In genomic region chr22:50528682-50529415, GRCh38 we compare ENCODE assay signal across 8 cellular contexts. TPM values are rescaled to one million over a fixed set of nuclear protein-coding genes. Genes with fewer than 3 reads are reported as not detected.
DNase-seq lines count a peak whose midpoint lies in the region; ATAC-seq and TF ChIP-seq lines count a peak whose summit lies in the region.

No MANE protein-coding gene starts in this region.

- no peak for TF ChIP-seq CTCF in CD4-positive, alpha-beta T cell (IDR thresholded peaks at IDR 0.05)
- TF ChIP-seq CTCF in dorsolateral prefrontal cortex (IDR thresholded peaks at IDR 0.05 in 54 of 56, conservative IDR thresholded peaks at IDR 0.05 in 2 of 56; ENCODE audit: low read depth in 1 of 56, partially characterized antibody in 56 of 56) (no peak), neutrophil (IDR thresholded peaks at IDR 0.05) (no peak)

- H3K4me3 ChIP-seq in dorsolateral prefrontal cortex (peak overlapping the region in 41 of 59 donors; percentile 1 to 90 (median 45)), neutrophil (ENCODE audit: low read depth in 1 of 2, low read length in 1 of 2) (peak overlapping the region; percentile 81 to 98)

- H3K36me3 ChIP-seq in neutrophil: peaks cover 20% of the 10 kb centered on the region

- CTCF ChIA-PET in CD4-positive, alpha-beta T cell (lab: Charles Lee): interaction anchor here (1.8 to 5.2 kb wide), 3 partner anchors 11 to 92 kb away, joined by 5 to 70 read pairs (median 5); partner anchors contain the start of gene SYCE3

- peak overlapping the region; percentile 90 for H3K27ac Mint-ChIP-seq in CD4-positive, alpha-beta T cell
- H3K27ac Mint-ChIP-seq in IgD-negative memory B cell: peak overlapping the region; percentile 92 to 98 (median 95)

- peaks cover 61 to 69% of the 10 kb centered on the region in 2 experiments for H3K4me1 ChIP-seq in neutrophil (ENCODE audit: control insufficient read depth in 1 of 2, insufficient read depth in 1 of 2, low read depth in 1 of 2, low read length in 1 of 2)

- DNase-seq in CD4-positive, alpha-beta T cell: no peak
- DNase-seq in dorsolateral prefrontal cortex (no peak), NCI-H1092 (lab: John Stamatoyannopoulos, UW) (no peak), SIG-M5 (lab: John Stamatoyannopoulos, UW) (no peak), head of caudate nucleus (no peak)
- DNase-seq in stimulated activated CD4-positive, alpha-beta T cell treated with anti-CD3 and anti-CD28 coated beads, Interleukin-4, amount 100 ng/mL, for 4 hours: no peak

- peaks cover 13% of the 10 kb centered on the region for H3K27me3 Mint-ChIP-seq in CD4-positive, alpha-beta T cell
- H3K27me3 Mint-ChIP-seq in IgD-negative memory B cell: no peaks in the 10 kb centered on the region

- ATAC-seq in CD4-positive, alpha-beta T cell (ENCODE audit: poor library complexity): no peak

- peak overlapping the region; percentile 83 for H3K4me3 Mint-ChIP-seq in CD4-positive, alpha-beta T cell
- H3K4me3 Mint-ChIP-seq in IgD-negative memory B cell: peak overlapping the region; percentile 71 to 94 (median 85)

- POLR2A ChIA-PET in CD4-positive, alpha-beta T cell (lab: Charles Lee): interaction anchor here (0.7 to 6.7 kb wide), 10 partner anchors 9 to 92 kb away, joined by 3 to 258 read pairs (median 6); partner anchors contain the start of genes CHKB, KLHDC7B, LMF2 and NCAPH2

- H3K9me3 ChIP-seq in CD4-positive, alpha-beta T cell (ENCODE audit: control insufficient read depth, low read length): no peaks in the 10 kb centered on the region
- H3K9me3 ChIP-seq in neutrophil: no peaks in the 10 kb centered on the region

- peak overlapping the region; percentile 21 for H3K27ac ChIP-seq in CD4-positive, alpha-beta T cell (ENCODE audit: low read depth, low read length)
- H3K27ac ChIP-seq in dorsolateral prefrontal cortex: peak overlapping the region in 20 of 59 donors; percentile 5 to 88 (median 72)
- H3K27ac ChIP-seq in neutrophil: peak overlapping the region; percentile 98

- no peaks in the 10 kb centered on the region for H3K27me3 ChIP-seq in CD4-positive, alpha-beta T cell (ENCODE audit: control insufficient read depth, insufficient read depth, low read length)
- peaks cover 0 to 49% (median 41%) of the 10 kb centered on the region in 45 donors for H3K27me3 ChIP-seq in dorsolateral prefrontal cortex
- no peaks in the 10 kb centered on the region for H3K27me3 ChIP-seq in neutrophil

- peaks cover 12% of the 10 kb centered on the region for H3K36me3 Mint-ChIP-seq in CD4-positive, alpha-beta T cell (ENCODE audit: low read depth)
- H3K36me3 Mint-ChIP-seq in IgD-negative memory B cell: no peaks in the 10 kb centered on the region

- intact Hi-C loops in CD4-positive, alpha-beta T cell (cut with DNase I, micrococcal nuclease): loop anchor here (5.0 kb wide), 4 partner anchors 33 to 93 kb away; partner anchors contain the start of genes CHKB (in 1 of the 2) and SYCE3 (in 1 of the 2)
- intact Hi-C loops in dorsolateral prefrontal cortex (cut with DNase I): loop anchor here (5.0 to 10.0 kb wide), 3 partner anchors 33 to 284 kb away; partner anchors contain the start of genes SYCE3 (in 2 of the 2) and TUBGCP6 (in 1 of the 2)
- intact Hi-C loops in head of caudate nucleus (cut with DNase I): loop anchor here (5.0 kb wide), 1 partner anchor 53 kb away; the partner anchor contains the start of gene CHKB

- H3K4me1 Mint-ChIP-seq in CD4-positive, alpha-beta T cell (ENCODE audit: low read depth): peaks cover 45% of the 10 kb centered on the region
- peaks cover 31 to 32% (median 32%) of the 10 kb centered on the region in 3 donors for H3K4me1 Mint-ChIP-seq in IgD-negative memory B cell

- no peaks in the 10 kb centered on the region for H3K9me3 Mint-ChIP-seq in CD4-positive, alpha-beta T cell
- H3K9me3 Mint-ChIP-seq in IgD-negative memory B cell: no peaks in the 10 kb centered on the region

RNA-seq across cellular contexts. Expression of gene TYMP, which starts 1.0 kb away (rescaled TPM):
- 10 to 100 TPM in 1 of 2 experiments, 1 to 10 TPM in 1; 9.9 to 10.0 TPM for total RNA-seq in CD4-positive, alpha-beta T cell
- polyA plus RNA-seq in IgD-negative memory B cell: 56.8 TPM
- 10 to 100 TPM in 50 of 120 experiments, 1 to 10 TPM in 70; 1.4 to 47.4 (median 7.6) TPM for total RNA-seq in dorsolateral prefrontal cortex

RNA-seq across cellular contexts. Expression of gene SCO2, which starts 3.5 kb away (rescaled TPM):
- total RNA-seq in CD4-positive, alpha-beta T cell: 1 to 10 TPM in 1 of 2 experiments, under 1 TPM in 1; 0.61 to 5.6 TPM
- polyA plus RNA-seq in IgD-negative memory B cell: 11.8 TPM
- 10 to 100 TPM in 4 of 120 experiments, 1 to 10 TPM in 45, under 1 TPM in 4, not detected in 67; 0.59 to 11.9 (median 2.8) TPM for total RNA-seq in dorsolateral prefrontal cortex

RNA-seq across cellular contexts. Expression of gene KLHDC7B, which starts 16.9 kb away (rescaled TPM):
- 1 to 10 TPM; 2.3 TPM for total RNA-seq in CD4-positive, alpha-beta T cell
- 4.7 TPM for polyA plus RNA-seq in IgD-negative memory B cell
- total RNA-seq in dorsolateral prefrontal cortex: under 1 TPM in 40 of 120 experiments, not detected in 80; 0.13 to 0.68 (median 0.21) TPM

RNA-seq across cellular contexts. Expression of gene NCAPH2, which starts 20.8 kb away (rescaled TPM):
- total RNA-seq in CD4-positive, alpha-beta T cell: 100 to 1,000 TPM; 184 to 185 TPM
- polyA plus RNA-seq in IgD-negative memory B cell: 39.4 TPM
- total RNA-seq in dorsolateral prefrontal cortex: 10 to 100 TPM; 47.2 to 83.2 (median 61.5) TPM

RNA-seq across cellular contexts. Expression of gene LMF2, which starts 21.3 kb away (rescaled TPM):
- total RNA-seq in CD4-positive, alpha-beta T cell: 100 to 1,000 TPM; 107 to 114 TPM
- 26.4 TPM for polyA plus RNA-seq in IgD-negative memory B cell
- total RNA-seq in dorsolateral prefrontal cortex: 10 to 100 TPM; 32.4 to 63.2 (median 43.6) TPM
